9 cellular contexts compared by ENCODE assay signal in genomic region chr3:50243552-50243895, GRCh38. TPM values are rescaled to one million over a fixed set of nuclear protein-coding genes. Genes with fewer than 3 reads are reported as not detected.
A peak's percentile ranks its signal among the peaks of the same experiment; 100 is the strongest.
DNase-seq lines count a peak whose midpoint lies in the region; ATAC-seq lines count a peak whose summit lies in the region.
"Had no signal": no experiment of that assay in that cellular context is flagged by ENCODE, and none has a peak within 500 bp of the region (broad histone marks: within the 10 kb centered on the region; RNA-seq: fewer than 3 reads in every experiment).

No MANE protein-coding gene starts in this region.

- H3K4me3 ChIP-seq in Karpas-422 (ENCODE audit: low read length), result no peak overlapping the region
- no peak overlapping the region for H3K4me3 ChIP-seq in adipocyte (ENCODE audit: low read length)
- H3K4me3 ChIP-seq: cardiac muscle cell had no signal

- H3K27me3 ChIP-seq in Karpas-422 (ENCODE audit: low read length) (no peaks in the 10 kb centered on the region), adipocyte (replicated peaks; ENCODE audit: control insufficient read depth, insufficient read depth, low read length) (no peaks in the 10 kb centered on the region), layer of hippocampus (ENCODE audit: control insufficient read depth, insufficient read depth, low read length) (no peaks in the 10 kb centered on the region)
- H3K27me3 ChIP-seq: cardiac muscle cell had no signal

- H3K27ac ChIP-seq in Karpas-422 (ENCODE audit: low read length) (peak overlapping the region; percentile 93), layer of hippocampus (ENCODE audit: low read depth, low read length) (peak overlapping the region; percentile 69)

- H3K4me1 ChIP-seq in Karpas-422 (ENCODE audit: low read length) (peaks cover 91% of the 10 kb centered on the region), adipocyte (ENCODE audit: control insufficient read depth, insufficient read depth, low read length) (peaks cover 51% of the 10 kb centered on the region)

- H3K27me3 Mint-ChIP-seq in stimulated activated naive CD8-positive, alpha-beta T cell treated with anti-CD3 and anti-CD28 coated beads, Interleukin-15, amount 100 ng/mL, for 72 hours, result no peaks in the 10 kb centered on the region

- H3K27ac Mint-ChIP-seq in stimulated activated naive CD8-positive, alpha-beta T cell treated with anti-CD3 and anti-CD28 coated beads, Interleukin-15, amount 100 ng/mL, for 72 hours, result peak overlapping the region; percentile 75 to 95

- no peak overlapping the region for H2AFZ ChIP-seq in Karpas-422 (ENCODE audit: low read length)

- H4K20me1 ChIP-seq in Karpas-422 (ENCODE audit: insufficient read depth, low read depth, low read length), result peaks cover 55% of the 10 kb centered on the region

- peak overlapping the region; percentile 63 for H3K4me2 ChIP-seq in Karpas-422 (ENCODE audit: low read depth, low read length, poor library complexity, severe bottlenecking)

- peak overlapping the region; percentile 60 for H3K9ac ChIP-seq in Karpas-422 (ENCODE audit: low read length)
- peak overlapping the region; percentile 53 for H3K9ac ChIP-seq in adipocyte (ENCODE audit: low read length)

- H3K36me3 ChIP-seq in Karpas-422 (ENCODE audit: insufficient read depth, low read length) (peaks cover 10% of the 10 kb centered on the region; the same call in 1 of the 2 replicates), adipocyte (ENCODE audit: control insufficient read depth, insufficient read depth, low read length, severe bottlenecking) (no peaks in the 10 kb centered on the region)
- H3K36me3 ChIP-seq: cardiac muscle cell had no signal

- H3K9me3 Mint-ChIP-seq in stimulated activated naive CD8-positive, alpha-beta T cell treated with anti-CD3 and anti-CD28 coated beads, Interleukin-15, amount 100 ng/mL, for 72 hours, result no peaks in the 10 kb centered on the region

- H3K4me3 Mint-ChIP-seq in stimulated activated naive CD8-positive, alpha-beta T cell treated with anti-CD3 and anti-CD28 coated beads, Interleukin-15, amount 100 ng/mL, for 72 hours, result peak overlapping the region; percentile 42 to 71

- no peak for DNase-seq in Karpas-422
- DNase-seq in adipocyte (ENCODE audit: low read depth), result no peak
- no peak for DNase-seq in stimulated activated naive CD8-positive, alpha-beta T cell treated with anti-CD3 and anti-CD28 coated beads, Interleukin-15, amount 100 ng/mL, for 72 hours
- DNase-seq in Ammon's horn (ENCODE audit: low spot score), result no peak
- DNase-seq: NCI-H1417 had no signal

- H3K79me2 ChIP-seq in Karpas-422 (ENCODE audit: low read length), result peaks cover 89% of the 10 kb centered on the region

- no peaks in the 10 kb centered on the region for H3K9me2 ChIP-seq in Karpas-422 (replicated peaks; ENCODE audit: insufficient read depth, low read length)

- H3K4me1 Mint-ChIP-seq in stimulated activated naive CD8-positive, alpha-beta T cell treated with anti-CD3 and anti-CD28 coated beads, Interleukin-15, amount 100 ng/mL, for 72 hours, result peaks cover 97% of the 10 kb centered on the region

- no peak for ATAC-seq in stimulated activated naive CD8-positive, alpha-beta T cell treated with anti-CD3 and anti-CD28 coated beads, Interleukin-15, amount 100 ng/mL, for 72 hours
- ATAC-seq in HG03571 (IDR thresholded peaks at IDR 0.05; ENCODE audit: unreplicated experiment) (no peak), GM21786 (IDR thresholded peaks at IDR 0.05; ENCODE audit: unreplicated experiment) (no peak)

- H3K9me3 ChIP-seq in Karpas-422 (ENCODE audit: low read length), result no peaks in the 10 kb centered on the region
- H3K9me3 ChIP-seq in adipocyte (ENCODE audit: control insufficient read depth, low read length), result no peaks in the 10 kb centered on the region

RNA-seq across cellular contexts. Expression of gene GNAI2, which starts 7.5 kb away (rescaled TPM):
- 151 and 174 TPM in 2 replicates for total RNA-seq in Karpas-422 (2014; rRNA removed; shearing (Covaris generic); ENCODE audit: low replicate concordance)

RNA-seq across cellular contexts. Expression of gene SEMA3B, which starts 25.4 kb away (rescaled TPM):
- total RNA-seq in Karpas-422 (2014; rRNA removed; shearing (Covaris generic); ENCODE audit: low replicate concordance), result 0.15 and 0.29 TPM in 2 replicates

RNA-seq across cellular contexts. Expression of gene LSMEM2, which starts 35.4 kb away (rescaled TPM):
- 0.14 TPM in 1 of 2 replicates, not detected in the other for total RNA-seq in Karpas-422 (2014; rRNA removed; shearing (Covaris generic); ENCODE audit: low replicate concordance)

RNA-seq across cellular contexts. Expression of gene SLC38A3, which starts 38.5 kb away (rescaled TPM):
- total RNA-seq in Karpas-422 (2014; rRNA removed; shearing (Covaris generic); ENCODE audit: low replicate concordance), result not detected in 2 replicates

RNA-seq across cellular contexts. Expression of gene IFRD2, which starts 48.7 kb away (rescaled TPM):
- total RNA-seq in Karpas-422 (2014; rRNA removed; shearing (Covaris generic); ENCODE audit: low replicate concordance), result 75.2 and 82.1 TPM in 2 replicates
